Comparison of ENCODE assay signal across 8 cellular contexts in genomic region chr22:37661160-37661924, GRCh38. TPM values are rescaled to one million over a fixed set of nuclear protein-coding genes. Genes with fewer than 3 reads are reported as not detected.
DNase-seq lines count a peak whose midpoint lies in the region; ATAC-seq and TF ChIP-seq lines count a peak whose summit lies in the region.

No MANE protein-coding gene starts in this region.

- peaks cover 3% of the 10 kb centered on the region; the same call in 1 of the 2 replicates for H4K20me1 ChIP-seq in SU-DHL-6 (ENCODE audit: low read depth, low read length)

- no peaks in the 10 kb centered on the region for H3K9me3 ChIP-seq in CD4-positive, alpha-beta memory T cell (ENCODE audit: control insufficient read depth in 1 of 2, low read length in 2 of 2)
- no peaks in the 10 kb centered on the region for H3K9me3 ChIP-seq in HUES6 (ENCODE audit: control insufficient read depth, insufficient read depth, low read depth, low read length)
- H3K9me3 ChIP-seq in SU-DHL-6 (ENCODE audit: insufficient read depth, low read length), result no peaks in the 10 kb centered on the region
- H3K9me3 ChIP-seq in esophagus muscularis mucosa, result no peaks in the 10 kb centered on the region
- no peaks in the 10 kb centered on the region for H3K9me3 ChIP-seq in Caco-2

- no peaks in the 10 kb centered on the region for H3K9me3 Mint-ChIP-seq in CD4-positive, alpha-beta memory T cell
- H3K9me3 Mint-ChIP-seq in neural crest cell, result no peaks in the 10 kb centered on the region
- H3K9me3 Mint-ChIP-seq in Caco-2 (ENCODE audit: unreplicated experiment), result no peaks in the 10 kb centered on the region

- ATAC-seq in GM18861 (IDR thresholded peaks at IDR 0.05; ENCODE audit: unreplicated experiment), result no peak

- no peak overlapping the region for H2AFZ ChIP-seq in SU-DHL-6 (ENCODE audit: low read depth, low read length, severe bottlenecking)

- intact Hi-C loops in CD4-positive, alpha-beta memory T cell (cut with micrococcal nuclease), result no loop called here
- intact Hi-C loops in esophagus muscularis mucosa (cut with DNase I) (no loop called here), Caco-2 (cut with micrococcal nuclease; ENCODE audit: unreplicated experiment) (no loop called here)

- H3K36me3 ChIP-seq in CD4-positive, alpha-beta memory T cell (ENCODE audit: insufficient read depth, low read length), result no peaks in the 10 kb centered on the region
- H3K36me3 ChIP-seq in HUES6 (ENCODE audit: control insufficient read depth, insufficient read depth, low read length) (peaks cover 15% of the 10 kb centered on the region), SU-DHL-6 (ENCODE audit: low read length) (no peaks in the 10 kb centered on the region), esophagus muscularis mucosa (peaks cover 6 to 11% (median 10%) of the 10 kb centered on the region in 4 donors), Caco-2 (ENCODE audit: control insufficient read depth, insufficient read depth, low read length) (no peaks in the 10 kb centered on the region; the same call in 1 of the 2 replicates)

- peaks cover 27 to 45% (median 35%) of the 10 kb centered on the region in 4 donors for H3K4me1 Mint-ChIP-seq in CD4-positive, alpha-beta memory T cell
- H3K4me1 Mint-ChIP-seq in neural crest cell (peaks cover 51% of the 10 kb centered on the region), Caco-2 (ENCODE audit: low read depth, unreplicated experiment) (peaks cover 19% of the 10 kb centered on the region)

- WGBS in esophagus muscularis mucosa, result 33% methylated on average over 11 of the region's 12 CpGs

- no peaks in the 10 kb centered on the region for H3K9me2 ChIP-seq in SU-DHL-6 (replicated peaks; ENCODE audit: insufficient read depth, low read length)

- H3K4me1 ChIP-seq in CD4-positive, alpha-beta memory T cell (ENCODE audit: insufficient read depth, low read length), result peaks cover 33% of the 10 kb centered on the region
- H3K4me1 ChIP-seq in HUES6 (ENCODE audit: control insufficient read depth, insufficient read depth, low read length) (peaks cover 27% of the 10 kb centered on the region), esophagus muscularis mucosa (peaks cover 33 to 67% (median 60%) of the 10 kb centered on the region in 4 donors), Caco-2 (peaks cover 18% of the 10 kb centered on the region)

- H3K27ac ChIP-seq in CD4-positive, alpha-beta memory T cell (ENCODE audit: low read depth, low read length), result no peak overlapping the region
- H3K27ac ChIP-seq in HUES6 (ENCODE audit: low read depth, low read length) (no peak overlapping the region), SU-DHL-6 (ENCODE audit: low read depth, low read length) (peak overlapping the region; percentile 74), esophagus muscularis mucosa (replicated peaks in 1 of 4) (peak overlapping the region; percentile 77 to 87 (median 80))

- H3K9ac ChIP-seq in HUES6 (ENCODE audit: low read length) (no peak overlapping the region), SU-DHL-6 (ENCODE audit: low read length) (peak overlapping the region; percentile 85)

- no TSS peak for BruUV-seq in Caco-2 (replicated peaks; lab: Mats Ljungman, UMichigan)

- POLR2A ChIA-PET in CD4-positive, alpha-beta memory T cell (lab: Charles Lee; ENCODE audit: partially characterized antibody), result interaction anchor here (1.5 to 13.9 kb wide), 6 partner anchors 11 to 54 kb away, joined by 7 to 348 read pairs (median 64); partner anchors contain the start of genes GGA1, LGALS1, NOL12 and SH3BP1
- POLR2A ChIA-PET in Caco-2 (lab: Charles Lee), result interaction anchor here (0.7 kb wide), 1 partner anchor 67 kb away, joined by 9 read pairs; no protein-coding TSS in a partner anchor

- CTCF ChIA-PET in CD4-positive, alpha-beta memory T cell (lab: Charles Lee; ENCODE audit: partially characterized antibody), result interaction anchor here (0.9 to 17.5 kb wide), 9 partner anchors 8 to 69 kb away, joined by 3 to 221 read pairs (median 6); partner anchors contain the start of genes LGALS1 and NOL12
- CTCF ChIA-PET in Caco-2 (lab: Charles Lee), result interaction anchor here (0.5 to 1.5 kb wide), 8 partner anchors 10 to 1549 kb away, joined by 3 to 12 read pairs (median 6); no protein-coding TSS in a partner anchor

- H3K4me3 Mint-ChIP-seq in CD4-positive, alpha-beta memory T cell, result peak overlapping the region in 2 of 8 donors; percentile 82 to 83
- peak overlapping the region; percentile 86 for H3K4me3 Mint-ChIP-seq in neural crest cell
- H3K4me3 Mint-ChIP-seq in Caco-2 (ENCODE audit: unreplicated experiment), result no peak overlapping the region

- peak overlapping the region; percentile 94 for H3K4me2 ChIP-seq in SU-DHL-6 (ENCODE audit: low read depth, low read length, poor library complexity, severe bottlenecking)

- TF ChIP-seq CTCF in SU-DHL-6 (IDR thresholded peaks at IDR 0.05; ENCODE audit: insufficient read depth, low read length, poor library complexity, severe bottlenecking) (peak; percentile 64), esophagus muscularis mucosa (IDR thresholded peaks at IDR 0.05) (peak; percentile 41 to 50 (median 46)), neural crest cell (conservative IDR thresholded peaks at IDR 0.05) (peak; percentile 49), Caco-2 (IDR thresholded peaks at IDR 0.05; ENCODE audit: insufficient read depth in 1 of 2, low read depth in 1 of 2, low read length in 1 of 2, severe bottlenecking in 1 of 2, unreplicated experiment in 1 of 2) (peak in 1 of 2 experiments; percentile 39)

- no peak for TF ChIP-seq EP300 in esophagus muscularis mucosa (IDR thresholded peaks at IDR 0.05)

- no peak overlapping the region for H3K4me3 ChIP-seq in CD4-positive, alpha-beta memory T cell (ENCODE audit: low read length in 2 of 2)
- H3K4me3 ChIP-seq in HUES6 (ENCODE audit: low read depth, low read length) (peak overlapping the region; percentile 21; the same call in 1 of the 2 replicates), SU-DHL-6 (ENCODE audit: insufficient read depth, low read length, poor library complexity, severe bottlenecking) (peak overlapping the region; percentile 89), esophagus muscularis mucosa (peak overlapping the region in 1 of 4 donors; percentile 6), Caco-2 (ENCODE audit: low read depth, low read length) (no peak overlapping the region; the same call in 1 of the 2 replicates)

- peak in 3 of 5 donors; percentile 18 to 34 (median 24) for DNase-seq in CD4-positive, alpha-beta memory T cell
- DNase-seq in esophagus muscularis mucosa (ENCODE audit: extremely low spot score) (no peak), neural crest cell (ENCODE audit: low read depth, low spot score) (no peak), Caco-2 (no peak)
- DNase-seq in central memory CD4-positive, alpha-beta T cell, result no peak

- peaks cover 67% of the 10 kb centered on the region for H3K79me2 ChIP-seq in SU-DHL-6 (ENCODE audit: insufficient read depth, low read length)

- no peak for TF ChIP-seq POLR2A in esophagus muscularis mucosa (IDR thresholded peaks at IDR 0.05; ENCODE audit: low read depth)

- peaks cover 0 to 8% of the 10 kb centered on the region in 2 donors for H3K36me3 Mint-ChIP-seq in CD4-positive, alpha-beta memory T cell
- H3K36me3 Mint-ChIP-seq in neural crest cell (ENCODE audit: low read depth), result peaks cover 7% of the 10 kb centered on the region
- peaks cover 32% of the 10 kb centered on the region for H3K36me3 Mint-ChIP-seq in Caco-2 (ENCODE audit: insufficient read depth, unreplicated experiment)

- peak overlapping the region in 2 of 7 donors; percentile 17 to 38 for H3K27ac Mint-ChIP-seq in CD4-positive, alpha-beta memory T cell
- H3K27ac Mint-ChIP-seq in neural crest cell (ENCODE audit: unreplicated experiment), result peak overlapping the region; percentile 86
- H3K27ac Mint-ChIP-seq in Caco-2 (ENCODE audit: unreplicated experiment), result no peak overlapping the region

- no peaks in the 10 kb centered on the region for H3K27me3 ChIP-seq in CD4-positive, alpha-beta memory T cell (ENCODE audit: insufficient read depth, low read length)
- H3K27me3 ChIP-seq in HUES6 (ENCODE audit: control insufficient read depth, insufficient read depth, low read length) (no peaks in the 10 kb centered on the region), SU-DHL-6 (ENCODE audit: low read length) (no peaks in the 10 kb centered on the region), esophagus muscularis mucosa (no peaks in the 10 kb centered on the region), Caco-2 (replicated peaks; ENCODE audit: control insufficient read depth, insufficient read depth, low read length) (no peaks in the 10 kb centered on the region)

- H3F3A ChIP-seq in SU-DHL-6 (ENCODE audit: insufficient read depth), result peaks cover 21% of the 10 kb centered on the region

- H3K27me3 Mint-ChIP-seq in CD4-positive, alpha-beta memory T cell, result no peaks in the 10 kb centered on the region
- H3K27me3 Mint-ChIP-seq in neural crest cell (ENCODE audit: low read depth) (no peaks in the 10 kb centered on the region), Caco-2 (ENCODE audit: insufficient read depth, unreplicated experiment) (no peaks in the 10 kb centered on the region)

RNA-seq across cellular contexts. Expression of gene PDXP, which starts 2.8 kb away (rescaled TPM):
- 1 to 10 TPM; 7.3 to 9.8 TPM for total RNA-seq in CD4-positive, alpha-beta memory T cell
- polyA plus RNA-seq in CD4-positive, alpha-beta memory T cell, result 1 to 10 TPM in 1 of 2 donors, under 1 TPM in 1; 0.38 to 7.1 TPM
- total RNA-seq in esophagus muscularis mucosa, result 10 to 100 TPM in 3 of 4 donors, 1 to 10 TPM in 1; 7.3 to 28.3 (median 17.4) TPM
- 51.5 and 55.3 TPM in 2 replicates for total RNA-seq in neural crest cell
- total RNA-seq in Caco-2 (2022), result 24.1 and 24.5 TPM in 2 replicates

RNA-seq across cellular contexts. Expression of gene LGALS1, which starts 14.1 kb away (rescaled TPM):
- 10 to 100 TPM; 64.8 to 68.7 TPM for total RNA-seq in CD4-positive, alpha-beta memory T cell
- 100 to 1,000 TPM; 315 to 358 TPM for polyA plus RNA-seq in CD4-positive, alpha-beta memory T cell
- total RNA-seq in esophagus muscularis mucosa (1,000 to 10,000 TPM in 3 of 4 donors, 100 to 1,000 TPM in 1; 710 to 1,112 (median 1,021) TPM), neural crest cell (16.1 and 21.0 TPM in 2 replicates), Caco-2 (2022) (3.2 and 4.8 TPM in 2 replicates)

RNA-seq across cellular contexts. Expression of gene SH3BP1, which starts 21.9 kb away (rescaled TPM):
- total RNA-seq in CD4-positive, alpha-beta memory T cell, result 10 to 100 TPM; 84.0 to 89.2 TPM
- polyA plus RNA-seq in CD4-positive, alpha-beta memory T cell, result 10 to 100 TPM; 17.6 to 30.3 TPM
- total RNA-seq in esophagus muscularis mucosa (1 to 10 TPM; 1.5 to 7.5 (median 4.3) TPM), neural crest cell (36.4 and 36.6 TPM in 2 replicates), Caco-2 (2022) (19.8 and 20.7 TPM in 2 replicates)

RNA-seq across cellular contexts. Expression of gene NOL12, which starts 24.8 kb away (rescaled TPM):
- 10 to 100 TPM; 50.3 to 52.0 TPM for total RNA-seq in CD4-positive, alpha-beta memory T cell
- polyA plus RNA-seq in CD4-positive, alpha-beta memory T cell, result 10 to 100 TPM; 38.8 to 51.6 TPM
- total RNA-seq in esophagus muscularis mucosa (10 to 100 TPM in 3 of 4 donors, 1 to 10 TPM in 1; 9.1 to 18.4 (median 14.5) TPM), neural crest cell (43.3 and 44.5 TPM in 2 replicates), Caco-2 (2022) (20.2 and 22.3 TPM in 2 replicates)

RNA-seq across cellular contexts. Expression of gene TRIOBP, which starts 35.5 kb away (rescaled TPM):
- total RNA-seq in CD4-positive, alpha-beta memory T cell, result 10 to 100 TPM; 25.8 to 26.1 TPM
- 10 to 100 TPM in 1 of 2 donors, 1 to 10 TPM in 1; 9.2 to 13.0 TPM for polyA plus RNA-seq in CD4-positive, alpha-beta memory T cell
- total RNA-seq in esophagus muscularis mucosa (100 to 1,000 TPM; 150 to 208 (median 182) TPM), neural crest cell (45.8 and 53.2 TPM in 2 replicates), Caco-2 (2022) (30.7 and 38.4 TPM in 2 replicates)

Comparison
In these comparisons a context has a peak if more than half of its experiments do, and no peak if none do; other contexts are left out.
1. DNase-seq: peak in CD4-positive, alpha-beta memory T cell (3 of 5); none in esophagus muscularis mucosa (single experiment), neural crest cell (single experiment), central memory CD4-positive, alpha-beta T cell (single experiment) and Caco-2 (0 of 2).
2. H3K27ac ChIP-seq: peak in SU-DHL-6 (single experiment) and esophagus muscularis mucosa (4 of 4); none in CD4-positive, alpha-beta memory T cell (single experiment) and HUES6 (single experiment).
3. H3K4me3 ChIP-seq: peak in HUES6 (single experiment) and SU-DHL-6 (single experiment); none in CD4-positive, alpha-beta memory T cell (0 of 2) and Caco-2 (single experiment).
4. RNA of gene LGALS1, which starts 14.1 kb away (total RNA-seq): 710 to 1,112 TPM in esophagus muscularis mucosa; 64.8 to 68.7 TPM in CD4-positive, alpha-beta memory T cell, 16.1 to 21.0 TPM in neural crest cell and 3.2 to 4.8 TPM in Caco-2; every median in the first group is over 10 times any median in the second.